ENCODE assay signal across 28 cellular contexts in genomic region chr15:96802870-96803269, GRCh38.
"Had no signal": no experiment of that assay in that cellular context is flagged by ENCODE, and none has a peak within 500 bp of the region (broad histone marks: within the 10 kb centered on the region; RNA-seq: fewer than 3 reads in every experiment).

No MANE protein-coding gene starts in this region.

- ATAC-seq: left colon; left lung; natural killer cell; psoas muscle; right lobe of liver; stimulated activated memory B cell treated with anti-CD40 and anti-IgM and Interleukin-4, amounts not matched to agents 10 μg/mL and 1 μg/mL and 100 μg/mL, for 72 hours; stimulated activated naive CD8-positive, alpha-beta T cell treated with anti-CD3 and anti-CD28 coated beads, Interleukin-15, amount 100 ng/mL, for 72 hours had no signal

- H3K9me3 Mint-ChIP-seq: mesothelial cell of epicardium, type B pancreatic cell had no signal

- H3K4me3 Mint-ChIP-seq: immature natural killer cell; mesothelial cell of epicardium; naive B cell; natural killer cell; stimulated activated memory B cell treated with anti-CD40 and anti-IgM and Interleukin-4, amounts not matched to agents 10 μg/mL and 1 μg/mL and 100 μg/mL, for 72 hours; stimulated activated naive CD8-positive, alpha-beta T cell treated with anti-CD3 and anti-CD28 coated beads, Interleukin-15, amount 100 ng/mL, for 72 hours; type B pancreatic cell had no signal

- H3K27ac ChIP-seq: left lung, neural progenitor cell, neutrophil, parathyroid adenoma, psoas muscle, right lobe of liver, tibial nerve, uterus had no signal

- H3K27me3 Mint-ChIP-seq: naive B cell; stimulated activated memory B cell treated with anti-CD40 and anti-IgM and Interleukin-4, amounts not matched to agents 10 μg/mL and 1 μg/mL and 100 μg/mL, for 72 hours had no signal

- H3K4me3 ChIP-seq: left lung, lung, neural progenitor cell, psoas muscle, right lobe of liver, smooth muscle cell, tibial nerve, uterus had no signal

- H3K4me1 Mint-ChIP-seq: immature natural killer cell; naive B cell; natural killer cell; stimulated activated memory B cell treated with anti-CD40 and anti-IgM and Interleukin-4, amounts not matched to agents 10 μg/mL and 1 μg/mL and 100 μg/mL, for 72 hours; stimulated activated naive CD8-positive, alpha-beta T cell treated with anti-CD3 and anti-CD28 coated beads, Interleukin-15, amount 100 ng/mL, for 72 hours had no signal

- H3K36me3 Mint-ChIP-seq: immature natural killer cell; mesothelial cell of epicardium; naive B cell; natural killer cell; neural progenitor cell; stimulated activated memory B cell treated with anti-CD40 and anti-IgM and Interleukin-4, amounts not matched to agents 10 μg/mL and 1 μg/mL and 100 μg/mL, for 72 hours; type B pancreatic cell had no signal

- H3K36me3 ChIP-seq: left lung, neural progenitor cell, neutrophil, right lobe of liver, tibial nerve, uterus had no signal

- H3K27me3 ChIP-seq: neural progenitor cell, neutrophil, right lobe of liver, tibial nerve, uterus had no signal

- H3K9me3 ChIP-seq: left lung, neutrophil, psoas muscle, right lobe of liver, tibial nerve, uterus had no signal

- DNase-seq: hippocampal formation; immature natural killer cell; kidney; left colon; left lung; mesendoderm; naive B cell; natural killer cell; occipital lobe; psoas muscle; right lobe of liver; stimulated activated CD4-positive, alpha-beta T cell treated with anti-CD3 and anti-CD28 coated beads, Interleukin-1b, Interleukin-23, amount 100 ng/mL, for 48 hours; stimulated activated CD4-positive, alpha-beta T cell treated with anti-CD3 and anti-CD28 coated beads, Interleukin-2, amount 100 ng/mL, for 48 hours; stimulated activated CD4-positive, alpha-beta T cell treated with anti-CD3 and anti-CD28 coated beads, Interleukin-4, amount 100 ng/mL, for 4 hours; stimulated activated CD8-positive, alpha-beta memory T cell treated with anti-CD3 and anti-CD28 coated beads, Interleukin-4, amount 100 ng/mL, for 48 hours; stimulated activated naive CD4-positive, alpha-beta T cell treated with Interleukin-2 at 50 U/mL for 16 hours; stimulated activated naive CD8-positive, alpha-beta T cell treated with anti-CD3 and anti-CD28 coated beads, Interleukin-15, amount 100 ng/mL, for 72 hours; substantia nigra; uterus had no signal

- H3K4me1 ChIP-seq: left lung, parathyroid adenoma, psoas muscle, right lobe of liver, tibial nerve, uterus had no signal

- H3K27ac Mint-ChIP-seq: immature natural killer cell; mesothelial cell of epicardium; naive B cell; natural killer cell; neural progenitor cell; stimulated activated memory B cell treated with anti-CD40 and anti-IgM and Interleukin-4, amounts not matched to agents 10 μg/mL and 1 μg/mL and 100 μg/mL, for 72 hours; stimulated activated naive CD8-positive, alpha-beta T cell treated with anti-CD3 and anti-CD28 coated beads, Interleukin-15, amount 100 ng/mL, for 72 hours; type B pancreatic cell had no signal
